Comparison of ENCODE assay signal across 24 cellular contexts in genomic region chr15:61661791-61662190, GRCh38.
DNase-seq lines count a peak whose midpoint lies in the region; ATAC-seq, FAIRE-seq and TF ChIP-seq lines count a peak whose summit lies in the region.
"Had no signal": no experiment of that assay in that cellular context is flagged by ENCODE, and none has a peak within 500 bp of the region (broad histone marks: within the 10 kb centered on the region; RNA-seq: fewer than 3 reads in every experiment).

No MANE protein-coding gene starts in this region.

- no peaks in the 10 kb centered on the region for H3K9me3 ChIP-seq in tibial artery
- H3K9me3 ChIP-seq: right lobe of liver had no signal

- no peak for TF ChIP-seq CTCF in bronchial epithelial cell (IDR thresholded peaks at IDR 0.05; ENCODE audit: insufficient read depth, low read length, severe bottlenecking)
- no peak for TF ChIP-seq CTCF in tibial artery (IDR thresholded peaks at IDR 0.05)

- H3K36me3 ChIP-seq in bronchial epithelial cell (ENCODE audit: control insufficient read depth, insufficient read depth, low read length), result no peaks in the 10 kb centered on the region
- H3K36me3 ChIP-seq in tibial artery, result no peaks in the 10 kb centered on the region
- H3K36me3 ChIP-seq: right lobe of liver had no signal

- no peak for ATAC-seq in GM18511 (IDR thresholded peaks at IDR 0.05; ENCODE audit: unreplicated experiment)
- ATAC-seq in HG02759 (IDR thresholded peaks at IDR 0.05; ENCODE audit: unreplicated experiment), result no peak
- ATAC-seq: activated T-cell treated with anti-CD3 and anti-CD28 coated beads, Interleukin-2, amount 50 U/mL, for 4 hours; HCT116; naive thymus-derived CD8-positive, alpha-beta T cell; right lobe of liver; T-cell had no signal

- H3K27ac ChIP-seq in tibial artery, result peak overlapping the region in 1 of 2 donors; percentile 25
- H3K27ac ChIP-seq: right lobe of liver had no signal

- DNase-seq in MV-4-11 (lab: John Stamatoyannopoulos, UW) (peak; percentile 56), bronchial epithelial cell (ENCODE audit: low read depth) (peak; percentile 28), iris pigment epithelial cell (ENCODE audit: low read depth) (peak; percentile 7), tibial artery (peak; percentile 71 to 73), glomerular visceral epithelial cell (ENCODE audit: extremely low spot score) (no peak)
- DNase-seq: activated naive CD4-positive, alpha-beta T cell; activated T-cell treated with anti-CD3 and anti-CD28 coated beads, Interleukin-2, amount 50 U/mL, for 4 hours; amniotic stem cell; CD4-positive, CD25-positive, alpha-beta regulatory T cell; cerebellar nuclear complex; DMS 273 treated with DMSO at 0.1 percent for 48 hours; KBM-7; naive thymus-derived CD8-positive, alpha-beta T cell; NCI-H1694; NCI-H2227 treated with DMSO at 0.1 percent for 48 hours; right lobe of liver; SIG-M5; T-cell had no signal

- H3K4me1 ChIP-seq in tibial artery, result peaks cover 0 to 12% (median 0%) of the 10 kb centered on the region in 4 donors
- H3K4me1 ChIP-seq: right lobe of liver had no signal

- FAIRE-seq in bronchial epithelial cell (lab: Jason Lieb, UNC), result no peak
- FAIRE-seq: GM18507, TTC549, urothelium cell line had no signal

- intact Hi-C loops in tibial artery (cut with DNase I; ENCODE audit: low total_unique reads), result no loop called here

- H3K4me3 ChIP-seq in bronchial epithelial cell (ENCODE audit: low read depth, low read length) (no peak overlapping the region), tibial artery (no peak overlapping the region)
- H3K4me3 ChIP-seq: right lobe of liver had no signal

- H3K27me3 ChIP-seq in bronchial epithelial cell (ENCODE audit: control insufficient read depth, insufficient read depth, low read length), result peaks cover 1% of the 10 kb centered on the region
- no peaks in the 10 kb centered on the region for H3K27me3 ChIP-seq in tibial artery
- H3K27me3 ChIP-seq: right lobe of liver had no signal
